1 cellular context compared by ENCODE assay signal in genomic region chr15:40352221-40352901, GRCh38.
TF ChIP-seq lines count a peak whose summit lies in the region.

No MANE protein-coding gene starts in this region.

TF ChIP-seq in HepG2, 621 proteins besides CTCF, POLR2A, EP300 and RAD21:
- TF ChIP-seq NCOA1 (CRISPR knock-in tag; IDR thresholded peaks at IDR 0.05) = no peak
- TF ChIP-seq CERS6 (CRISPR knock-in tag; IDR thresholded peaks at IDR 0.05) = no peak
- TF ChIP-seq TOPORS (CRISPR knock-in tag; IDR thresholded peaks at IDR 0.05) = no peak
- TF ChIP-seq GLMP (CRISPR knock-in tag; IDR thresholded peaks at IDR 0.05; ENCODE audit: borderline replicate concordance) = no peak
- TF ChIP-seq CREB1 (IDR thresholded peaks at IDR 0.05) = peak; percentile 87
- no peak for TF ChIP-seq CREB1 (CRISPR knock-in tag; IDR thresholded peaks at IDR 0.05)
